In the genomic region with DNA sequence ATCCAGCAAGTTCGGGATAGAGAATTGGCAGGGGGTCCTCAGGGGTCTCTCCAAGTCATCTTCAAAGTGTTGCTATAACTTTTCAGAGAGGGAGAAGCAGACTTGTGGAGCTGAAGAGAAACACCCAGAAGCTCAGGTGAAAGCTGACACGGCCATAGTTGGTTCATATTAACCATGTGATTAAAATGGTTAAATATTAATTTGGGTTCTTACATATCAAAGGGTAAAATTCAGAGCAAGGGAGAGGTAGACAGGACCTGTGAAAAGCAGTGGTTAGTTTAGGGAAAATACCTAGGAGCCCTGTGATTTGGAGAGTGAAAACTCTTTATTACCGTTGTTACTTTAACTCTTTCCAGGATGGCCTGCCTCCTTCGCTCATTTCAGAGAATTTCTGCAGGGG, we compare ENCODE assay signal across 25 cellular contexts. TPM values are rescaled to one million over a fixed set of nuclear protein-coding genes. Genes with fewer than 3 reads are reported as not detected.
A peak's percentile ranks its signal among the peaks of the same experiment; 100 is the strongest.
DNase-seq lines count a peak whose midpoint lies in the region; ATAC-seq, FAIRE-seq and TF ChIP-seq lines count a peak whose summit lies in the region.
"Had no signal": no experiment of that assay in that cellular context is flagged by ENCODE, and none has a peak within 500 bp of the region (broad histone marks: within the 10 kb centered on the region; RNA-seq: fewer than 3 reads in every experiment).

Gene UGT1A6 (plus strand): TSS at position 243 of the 400 bp plus-strand sequence. CDS start 115 bp downstream, at position 358.

- peaks cover 87% of the 10 kb centered on the region for H3K4me1 Mint-ChIP-seq in Calu3 (ENCODE audit: low read depth, unreplicated experiment)
- H3K4me1 Mint-ChIP-seq: IgD-negative memory B cell had no signal

- H3K4me3 ChIP-seq in bronchial epithelial cell (ENCODE audit: low read depth, low read length) (peak within 1 kb of the TSS; percentile 61), small intestine (ENCODE audit: low read depth in 1 of 2, low read length in 2 of 2) (no peak within 1 kb of the TSS)
- H3K4me3 ChIP-seq: GM12878, GM23248, uterus had no signal

- peaks cover 2 to 7% of the 10 kb centered on the region in 2 donors for H3K4me1 ChIP-seq in small intestine (ENCODE audit: control insufficient read depth in 2 of 2, insufficient read depth in 1 of 2, low read depth in 1 of 2, low read length in 1 of 2)
- H3K4me1 ChIP-seq: uterus had no signal

- H3K9me3 ChIP-seq in small intestine (ENCODE audit: control insufficient read depth, low read depth): no peaks in the 10 kb centered on the region
- H3K9me3 ChIP-seq: uterus had no signal

- no peak within 1 kb of the TSS for H3K27ac ChIP-seq in small intestine (ENCODE audit: low read depth in 1 of 2, low read length in 1 of 2)
- H3K27ac ChIP-seq: GM23248, uterus had no signal

- BruUV-seq in Calu3 (replicated peaks; lab: Mats Ljungman, UMichigan): no TSS peak

- 13 to 79% (median 35%) methylated on average over 4 of the region's 4 CpGs for WGBS in small intestine, 3 donors

- H3K36me3 ChIP-seq in bronchial epithelial cell (ENCODE audit: control insufficient read depth, insufficient read depth, low read length): no peaks in the 10 kb centered on the region
- no peaks in the 10 kb centered on the region for H3K36me3 ChIP-seq in small intestine (ENCODE audit: control insufficient read depth in 2 of 2, insufficient read depth in 2 of 2, low read length in 2 of 2)
- H3K36me3 ChIP-seq: uterus had no signal

- H3K27me3 ChIP-seq in bronchial epithelial cell (ENCODE audit: control insufficient read depth, insufficient read depth, low read length) (no peaks in the 10 kb centered on the region), small intestine (ENCODE audit: control insufficient read depth in 2 of 2, insufficient read depth in 2 of 2, low read length in 2 of 2) (no peaks in the 10 kb centered on the region)
- H3K27me3 ChIP-seq: uterus had no signal

- peak; percentile 69 for ATAC-seq in left lobe of liver
- ATAC-seq in sciatic nerve: no peak
- ATAC-seq: GM12878 had no signal

- CTCF ChIA-PET in Calu3 (lab: Charles Lee): interaction anchor here (1.6 kb wide), 1 partner anchor 13 kb away, joined by 7 read pairs; no protein-coding TSS in a partner anchor

- peak; percentile 21 for DNase-seq in Calu3
- DNase-seq in bronchial epithelial cell (ENCODE audit: low read depth): no peak
- DNase-seq in left lobe of liver (ENCODE audit: low spot score): no peak
- peak; percentile 56 for DNase-seq in small intestine
- DNase-seq in NCI-H1092 (lab: John Stamatoyannopoulos, UW): no peak
- no peak for DNase-seq in sciatic nerve (ENCODE audit: low spot score)
- DNase-seq in D721Med (ENCODE audit: insufficient read length, low spot score): no peak
- DNase-seq in kidney glomerular epithelial cell (lab: John Stamatoyannopoulos, UW): no peak
- DNase-seq: activated CD4-positive, alpha-beta T cell treated with anti-CD3 and anti-CD28 coated beads for 4 hours; activated naive CD8-positive, alpha-beta T cell treated with anti-CD3 and anti-CD28 coated beads for 36 hours; endodermal cell; GM23248; islet precursor cell; NCI-H69; Right ventricle myocardium superior; stimulated activated CD4-positive, alpha-beta T cell treated with anti-CD3 and anti-CD28 coated beads, Interleukin-12 subunit alpha, Interleukin-12 subunit beta, amount 100 ng/mL, for 4 hours; SW 1271; uterus had no signal

- peak within 1 kb of the TSS; percentile 81 for H3K4me3 Mint-ChIP-seq in Calu3 (ENCODE audit: low read depth, unreplicated experiment)
- H3K4me3 Mint-ChIP-seq: activated naive CD8-positive, alpha-beta T cell treated with anti-CD3 and anti-CD28 coated beads for 36 hours; endodermal cell; IgD-negative memory B cell had no signal

- intact Hi-C loops in Calu3 (cut with micrococcal nuclease; ENCODE audit: unreplicated experiment): loop anchor here (5.0 kb wide), 3 partner anchors 70 to 205 kb away; partner anchors contain the start of genes UGT1A1 and USP40
- intact Hi-C loops in sciatic nerve (cut with DNase I): no loop called here

- no peak for TF ChIP-seq CTCF in Calu3 (IDR thresholded peaks at IDR 0.05; ENCODE audit: unreplicated experiment)
- no peak for TF ChIP-seq CTCF in bronchial epithelial cell (IDR thresholded peaks at IDR 0.05; ENCODE audit: insufficient read depth, low read length, severe bottlenecking)
- TF ChIP-seq CTCF in D721Med (IDR thresholded peaks at IDR 0.05; ENCODE audit: insufficient read depth, missing control alignments): no peak

- no peak for FAIRE-seq in bronchial epithelial cell (lab: Jason Lieb, UNC)
- no peak for FAIRE-seq in small intestine (lab: Jason Lieb, UNC)
- no peak for FAIRE-seq in D721Med (lab: Jason Lieb, UNC)
- FAIRE-seq: GM12878, TTC549 had no signal

- peak within 1 kb of the TSS; percentile 65 for H3K27ac Mint-ChIP-seq in Calu3 (ENCODE audit: unreplicated experiment)
- H3K27ac Mint-ChIP-seq: activated naive CD8-positive, alpha-beta T cell treated with anti-CD3 and anti-CD28 coated beads for 36 hours; activated T-helper 2 cell treated with anti-CD3 and anti-CD28 coated beads, Interferon-gamma antibody, Interleukin-2, Interleukin-4, amounts not matched to agents 10 μg/mL and 5 μg/mL and 100 μg/mL, durations not matched to agents 14 hours and 24 hours and 36 hours; endodermal cell; IgD-negative memory B cell had no signal

- H3K36me3 Mint-ChIP-seq in Calu3 (ENCODE audit: insufficient read depth, unreplicated experiment): peaks cover 71% of the 10 kb centered on the region
- H3K36me3 Mint-ChIP-seq: activated naive CD8-positive, alpha-beta T cell treated with anti-CD3 and anti-CD28 coated beads for 36 hours had no signal

- H3K9me3 Mint-ChIP-seq in Calu3 (ENCODE audit: low read depth, unreplicated experiment): no peaks in the 10 kb centered on the region
- H3K9me3 Mint-ChIP-seq: activated naive CD8-positive, alpha-beta T cell treated with anti-CD3 and anti-CD28 coated beads for 36 hours; activated T-helper 2 cell treated with anti-CD3 and anti-CD28 coated beads, Interferon-gamma antibody, Interleukin-2, Interleukin-4, amounts not matched to agents 10 μg/mL and 5 μg/mL and 100 μg/mL, durations not matched to agents 14 hours and 24 hours and 36 hours; endodermal cell had no signal

- no peaks in the 10 kb centered on the region for H3K27me3 Mint-ChIP-seq in Calu3 (ENCODE audit: unreplicated experiment)

RNA-seq across cellular contexts. Expression of gene UGT1A6, which starts in this region (rescaled TPM):
- total RNA-seq in Calu3 (2022) (98.0 and 116 TPM in 2 replicates), bronchial epithelial cell (12.9 and 43.0 TPM in 2 replicates), left lobe of liver (181 TPM), sciatic nerve (not detected)
- polyA plus RNA-seq in small intestine: 1 to 10 TPM in 2 of 3 donors, not detected in 1; 1.4 to 1.8 TPM
- total RNA-seq: activated naive CD8-positive, alpha-beta T cell treated with anti-CD3 and anti-CD28 coated beads for 36 hours; activated T-helper 2 cell treated with anti-CD3 and anti-CD28 coated beads, Interferon-gamma antibody, Interleukin-2, Interleukin-4, amounts not matched to agents 10 μg/mL and 5 μg/mL and 100 μg/mL, durations not matched to agents 14 hours and 24 hours and 36 hours; endodermal cell; GM12878; GM23248; mesenteric fat pad; pulmonary artery endothelial cell; uterus had no signal
- polyA plus RNA-seq: GM12878, GM23248, IgD-negative memory B cell, neural cell had no signal

Comparison
In these comparisons a context has a peak if more than half of its experiments do, and no peak if none do; other contexts are left out.
1. RNA of gene UGT1A6 (total RNA-seq): 181 TPM in left lobe of liver (single experiment), 98.0 to 116 TPM in Calu3 and 12.9 to 43.0 TPM in bronchial epithelial cell; not detected in sciatic nerve (single experiment); every median in the first group is over 10 times any median in the second.
2. DNase-seq: peak in Calu3 (single experiment) and small intestine (single experiment); none in bronchial epithelial cell (single experiment), left lobe of liver (single experiment), NCI-H1092 (single experiment), sciatic nerve (single experiment), D721Med (single experiment) and kidney glomerular epithelial cell (single experiment).